21 cellular contexts compared by ENCODE assay signal in the genomic region with DNA sequence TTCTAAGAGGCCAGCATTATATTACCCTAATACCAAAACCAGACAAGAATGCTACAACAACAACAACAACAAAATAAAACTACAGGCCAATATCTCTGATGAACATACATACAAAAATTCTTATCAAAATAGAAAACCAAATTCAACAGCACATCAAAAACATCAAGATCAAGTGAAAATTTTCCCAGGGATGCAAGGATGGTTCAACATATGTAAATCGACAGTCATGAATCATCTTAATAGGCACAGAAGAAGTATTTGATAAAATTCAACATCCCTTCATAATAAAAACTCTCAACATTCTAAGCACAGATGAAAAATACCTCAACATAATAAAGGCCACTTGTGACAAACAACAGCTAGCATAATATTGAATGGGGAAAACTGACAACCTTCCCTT.
A peak's percentile ranks its signal among the peaks of the same experiment; 100 is the strongest.
DNase-seq lines count a peak whose midpoint lies in the region; ATAC-seq and TF ChIP-seq lines count a peak whose summit lies in the region.
"Had no signal": no experiment of that assay in that cellular context is flagged by ENCODE, and none has a peak within 500 bp of the region (broad histone marks: within the 10 kb centered on the region; RNA-seq: fewer than 3 reads in every experiment).

No MANE protein-coding gene starts in this region.

- 95 to 97% methylated on average over 1 of the region's 1 CpG for WGBS in lower leg skin, 2 donors

- no peak for ATAC-seq in WTC11
- ATAC-seq: A549, GM12878 had no signal

- H3K9me3 ChIP-seq in HEK293 (ENCODE audit: control insufficient read depth, insufficient read depth, low read depth, low read length) = no peaks in the 10 kb centered on the region
- H3K9me3 ChIP-seq: Caco-2 had no signal

- no peaks in the 10 kb centered on the region for H3K4me1 ChIP-seq in HEK293 (ENCODE audit: control insufficient read depth, insufficient read depth, low read length)

- peak overlapping the region; percentile 66 for H3K27ac Mint-ChIP-seq in WTC11
- H3K27ac Mint-ChIP-seq: CD4-positive, alpha-beta T cell; HFFc6 had no signal

- TF ChIP-seq CTCF in HEK293 (tag by site-specific recombination; IDR thresholded peaks at IDR 0.05) (no peak), WTC11 (IDR thresholded peaks at IDR 0.05) (no peak), lower leg skin (IDR thresholded peaks at IDR 0.05) (no peak)

- no peak overlapping the region for H3K4me3 ChIP-seq in HEK293 (ENCODE audit: low read depth, low read length)
- no peak overlapping the region for H3K4me3 ChIP-seq in lower leg skin (ENCODE audit: low read depth, poor library complexity, severe bottlenecking)
- H3K4me3 ChIP-seq: A549, GM12878 had no signal

- H3K27ac ChIP-seq in HEK293 (ENCODE audit: extremely low read depth, low read depth, low read length) = no peak overlapping the region
- H3K27ac ChIP-seq: 22Rv1, A549, C4-2B, HL-60 had no signal

- peaks cover 16% of the 10 kb centered on the region for H3K9me3 Mint-ChIP-seq in WTC11

- H3K4me3 Mint-ChIP-seq in WTC11 = no peak overlapping the region
- H3K4me3 Mint-ChIP-seq: CD4-positive, alpha-beta T cell; HFFc6 had no signal

- no peaks in the 10 kb centered on the region for H3K27me3 Mint-ChIP-seq in WTC11 (ENCODE audit: low read depth)
- H3K27me3 Mint-ChIP-seq: CD4-positive, alpha-beta T cell had no signal

- CTCF ChIA-PET in HEK293 (lab: Yijun Ruan, JAX) = interaction anchor here (0.6 kb wide), 1 partner anchor 809 kb away, joined by 3 read pairs; no protein-coding TSS in a partner anchor
- CTCF ChIA-PET in WTC11 (lab: Charles Lee) = no interaction called here

- intact Hi-C loops in lower leg skin (cut with DNase I; ENCODE audit: low total_unique reads) = no loop called here

- DNase-seq in DMS53 (lab: John Stamatoyannopoulos, UW) (peak; percentile 7), DMS53 treated with DMSO at 0.1 percent for 48 hours (lab: John Stamatoyannopoulos, UW; ENCODE audit: unreplicated experiment) (no peak), WTC11 (ENCODE audit: low spot score) (no peak), left kidney (ENCODE audit: low read depth, low spot score) (peak; percentile 12), lower leg skin (ENCODE audit: low spot score in 2 of 2) (no peak), DMS 273 treated with DMSO at 0.1 percent for 48 hours (lab: John Stamatoyannopoulos, UW) (no peak)
- no peak for DNase-seq in activated T-cell treated with anti-CD3 and anti-CD28 coated beads, Interleukin-2, amount 50 U/mL, for 48 hours
- DNase-seq: AML-193; Caco-2; CD4-positive, alpha-beta T cell; DMS153; DND-41; EL; HCEC 1CT; HFFc6 had no signal

- H3K36me3 ChIP-seq in HEK293 (ENCODE audit: control insufficient read depth in 2 of 2, insufficient read depth in 1 of 2, low read length in 2 of 2) = no peaks in the 10 kb centered on the region; a peak in 1 of 3 replicates

- POLR2A ChIA-PET in HEK293 (lab: Yijun Ruan, JAX) (no interaction called here), WTC11 (lab: Charles Lee) (no interaction called here)

- peaks cover 16% of the 10 kb centered on the region for H3K4me1 Mint-ChIP-seq in WTC11

- peaks cover 3% of the 10 kb centered on the region; the same call in 1 of the 2 replicates for H3K36me3 Mint-ChIP-seq in WTC11

- no peak for TF ChIP-seq POLR2A in lower leg skin (IDR thresholded peaks at IDR 0.05)

TF ChIP-seq in HEK293, 187 proteins besides CTCF, POLR2A, EP300 and RAD21:
- TF ChIP-seq, protein P1, sequence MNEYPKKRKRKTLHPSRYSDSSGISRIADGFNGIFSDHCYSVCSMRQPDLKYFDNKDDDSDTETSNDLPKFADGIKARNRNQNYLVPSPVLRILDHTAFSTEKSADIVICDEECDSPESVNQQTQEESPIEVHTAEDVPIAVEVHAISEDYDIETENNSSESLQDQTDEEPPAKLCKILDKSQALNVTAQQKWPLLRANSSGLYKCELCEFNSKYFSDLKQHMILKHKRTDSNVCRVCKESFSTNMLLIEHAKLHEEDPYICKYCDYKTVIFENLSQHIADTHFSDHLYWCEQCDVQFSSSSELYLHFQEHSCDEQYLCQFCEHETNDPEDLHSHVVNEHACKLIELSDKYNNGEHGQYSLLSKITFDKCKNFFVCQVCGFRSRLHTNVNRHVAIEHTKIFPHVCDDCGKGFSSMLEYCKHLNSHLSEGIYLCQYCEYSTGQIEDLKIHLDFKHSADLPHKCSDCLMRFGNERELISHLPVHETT (tag by site-specific recombination; IDR thresholded peaks at IDR 0.05) = no peak
- TF ChIP-seq IKZF3 (tag by site-specific recombination; IDR thresholded peaks at IDR 0.05) (no peak), ZNF23 (tag by site-specific recombination; IDR thresholded peaks at IDR 0.05; ENCODE audit: borderline replicate concordance) (no peak), SETDB1 (IDR thresholded peaks at IDR 0.05; ENCODE audit: insufficient read length, low read length) (peak; percentile 33), ZNF791 (tag by site-specific recombination; IDR thresholded peaks at IDR 0.05) (no peak), ZNF133 (tag by site-specific recombination; IDR thresholded peaks at IDR 0.05) (peak; percentile 42; the same call in 1 of the 2 replicates)

TF ChIP-seq in WTC11, 78 proteins besides CTCF, POLR2A, EP300 and RAD21 (continues in another document):
- TF ChIP-seq ZNF232 (CRISPR knock-in tag; IDR thresholded peaks at IDR 0.05) (no peak), SP1 (CRISPR knock-in tag; conservative IDR thresholded peaks at IDR 0.05) (no peak), TEAD1 (CRISPR knock-in tag; IDR thresholded peaks at IDR 0.05) (no peak)
- TF ChIP-seq, protein P2, sequence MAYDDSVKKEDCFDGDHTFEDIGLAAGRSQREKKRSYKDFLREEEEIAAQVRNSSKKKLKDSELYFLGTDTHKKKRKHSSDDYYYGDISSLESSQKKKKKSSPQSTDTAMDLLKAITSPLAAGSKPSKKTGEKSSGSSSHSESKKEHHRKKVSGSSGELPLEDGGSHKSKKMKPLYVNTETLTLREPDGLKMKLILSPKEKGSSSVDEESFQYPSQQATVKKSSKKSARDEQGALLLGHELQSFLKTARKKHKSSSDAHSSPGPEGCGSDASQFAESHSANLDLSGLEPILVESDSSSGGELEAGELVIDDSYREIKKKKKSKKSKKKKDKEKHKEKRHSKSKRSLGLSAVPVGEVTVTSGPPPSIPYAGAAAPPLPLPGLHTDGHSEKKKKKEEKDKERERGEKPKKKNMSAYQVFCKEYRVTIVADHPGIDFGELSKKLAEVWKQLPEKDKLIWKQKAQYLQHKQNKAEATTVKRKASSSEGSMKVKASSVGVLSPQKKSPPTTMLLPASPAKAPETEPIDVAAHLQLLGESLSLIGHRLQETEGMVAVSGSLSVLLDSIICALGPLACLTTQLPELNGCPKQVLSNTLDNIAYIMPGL (CRISPR knock-in tag; IDR thresholded peaks at IDR 0.05) = no peak
- TF ChIP-seq, protein P3, sequence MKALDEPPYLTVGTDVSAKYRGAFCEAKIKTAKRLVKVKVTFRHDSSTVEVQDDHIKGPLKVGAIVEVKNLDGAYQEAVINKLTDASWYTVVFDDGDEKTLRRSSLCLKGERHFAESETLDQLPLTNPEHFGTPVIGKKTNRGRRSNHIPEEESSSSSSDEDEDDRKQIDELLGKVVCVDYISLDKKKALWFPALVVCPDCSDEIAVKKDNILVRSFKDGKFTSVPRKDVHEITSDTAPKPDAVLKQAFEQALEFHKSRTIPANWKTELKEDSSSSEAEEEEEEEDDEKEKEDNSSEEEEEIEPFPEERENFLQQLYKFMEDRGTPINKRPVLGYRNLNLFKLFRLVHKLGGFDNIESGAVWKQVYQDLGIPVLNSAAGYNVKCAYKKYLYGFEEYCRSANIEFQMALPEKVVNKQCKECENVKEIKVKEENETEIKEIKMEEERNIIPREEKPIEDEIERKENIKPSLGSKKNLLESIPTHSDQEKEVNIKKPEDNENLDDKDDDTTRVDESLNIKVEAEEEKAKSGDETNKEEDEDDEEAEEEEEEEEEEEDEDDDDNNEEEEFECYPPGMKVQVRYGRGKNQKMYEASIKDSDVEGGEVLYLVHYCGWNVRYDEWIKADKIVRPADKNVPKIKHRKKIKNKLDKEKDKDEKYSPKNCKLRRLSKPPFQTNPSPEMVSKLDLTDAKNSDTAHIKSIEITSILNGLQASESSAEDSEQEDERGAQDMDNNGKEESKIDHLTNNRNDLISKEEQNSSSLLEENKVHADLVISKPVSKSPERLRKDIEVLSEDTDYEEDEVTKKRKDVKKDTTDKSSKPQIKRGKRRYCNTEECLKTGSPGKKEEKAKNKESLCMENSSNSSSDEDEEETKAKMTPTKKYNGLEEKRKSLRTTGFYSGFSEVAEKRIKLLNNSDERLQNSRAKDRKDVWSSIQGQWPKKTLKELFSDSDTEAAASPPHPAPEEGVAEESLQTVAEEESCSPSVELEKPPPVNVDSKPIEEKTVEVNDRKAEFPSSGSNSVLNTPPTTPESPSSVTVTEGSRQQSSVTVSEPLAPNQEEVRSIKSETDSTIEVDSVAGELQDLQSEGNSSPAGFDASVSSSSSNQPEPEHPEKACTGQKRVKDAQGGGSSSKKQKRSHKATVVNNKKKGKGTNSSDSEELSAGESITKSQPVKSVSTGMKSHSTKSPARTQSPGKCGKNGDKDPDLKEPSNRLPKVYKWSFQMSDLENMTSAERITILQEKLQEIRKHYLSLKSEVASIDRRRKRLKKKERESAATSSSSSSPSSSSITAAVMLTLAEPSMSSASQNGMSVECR (CRISPR knock-in tag; IDR thresholded peaks at IDR 0.05; ENCODE audit: borderline replicate concordance) = no peak
- TF ChIP-seq, protein P4, sequence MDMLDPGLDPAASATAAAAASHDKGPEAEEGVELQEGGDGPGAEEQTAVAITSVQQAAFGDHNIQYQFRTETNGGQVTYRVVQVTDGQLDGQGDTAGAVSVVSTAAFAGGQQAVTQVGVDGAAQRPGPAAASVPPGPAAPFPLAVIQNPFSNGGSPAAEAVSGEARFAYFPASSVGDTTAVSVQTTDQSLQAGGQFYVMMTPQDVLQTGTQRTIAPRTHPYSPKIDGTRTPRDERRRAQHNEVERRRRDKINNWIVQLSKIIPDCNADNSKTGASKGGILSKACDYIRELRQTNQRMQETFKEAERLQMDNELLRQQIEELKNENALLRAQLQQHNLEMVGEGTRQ (CRISPR knock-in tag; IDR thresholded peaks at IDR 0.05) = no peak

Comparison
In these comparisons a context has a peak if more than half of its experiments do, and no peak if none do; other contexts are left out.
1. DNase-seq: peak in DMS53 (single experiment) and left kidney (single experiment); none in DMS53 treated with DMSO at 0.1 percent for 48 hours (single experiment), WTC11 (single experiment), lower leg skin (0 of 2), DMS 273 treated with DMSO at 0.1 percent for 48 hours (single experiment) and activated T-cell treated with anti-CD3 and anti-CD28 coated beads, Interleukin-2, amount 50 U/mL, for 48 hours (0 of 2).